1 cellular context compared by ENCODE assay signal in genomic region chr12:7128681-7129593, GRCh38.
TF ChIP-seq lines count a peak whose summit lies in the region.

Gene RBP5 (minus strand): TSS chr12:7128889. CDS start chr12:7128775, 114 bp downstream.

TF ChIP-seq in HepG2, 621 proteins besides CTCF, POLR2A, EP300 and RAD21 (continued from another document and continues in another):
- TF ChIP-seq ZBTB39 (CRISPR knock-in tag; IDR thresholded peaks at IDR 0.05) (no peak), ZNF879 (CRISPR knock-in tag; IDR thresholded peaks at IDR 0.05) (no peak), THRA (CRISPR knock-in tag; IDR thresholded peaks at IDR 0.05; ENCODE audit: borderline replicate concordance) (no peak), ZNF616 (CRISPR knock-in tag; IDR thresholded peaks at IDR 0.05; ENCODE audit: low read depth) (no peak), SRSF9 (IDR thresholded peaks at IDR 0.05; ENCODE audit: borderline replicate concordance, insufficient read depth, low read depth, low read length, poor library complexity, severe bottlenecking) (no peak), ZNF543 (CRISPR knock-in tag; IDR thresholded peaks at IDR 0.05) (no peak), KLF16 (CRISPR knock-in tag; IDR thresholded peaks at IDR 0.05) (no peak), RBFOX2 (IDR thresholded peaks at IDR 0.05; ENCODE audit: low read depth, low read length) (0 out of 2 replicates have a peak, but pooled peaks have one; percentile 13), ZFP37 (CRISPR knock-in tag; IDR thresholded peaks at IDR 0.05; ENCODE audit: borderline replicate concordance) (no peak), ZNF510 (CRISPR knock-in tag; IDR thresholded peaks at IDR 0.05; ENCODE audit: low read depth) (no peak), KLF13 (CRISPR knock-in tag; IDR thresholded peaks at IDR 0.05) (no peak), ZXDC (CRISPR knock-in tag; IDR thresholded peaks at IDR 0.05) (no peak), RARA (CRISPR knock-in tag; IDR thresholded peaks at IDR 0.05) (no peak), ZNF558 (CRISPR knock-in tag; IDR thresholded peaks at IDR 0.05; ENCODE audit: borderline replicate concordance) (no peak), HDAC2 (CRISPR knock-in tag; IDR thresholded peaks at IDR 0.05) (no peak), ATF6 (CRISPR knock-in tag; conservative IDR thresholded peaks at IDR 0.05) (no peak), CBX5 (CRISPR knock-in tag; IDR thresholded peaks at IDR 0.05; ENCODE audit: borderline replicate concordance) (no peak), JARID2 (CRISPR knock-in tag; IDR thresholded peaks at IDR 0.05; ENCODE audit: insufficient replicate concordance) (no peak), KDM5A (IDR thresholded peaks at IDR 0.05; ENCODE audit: borderline replicate concordance, low read length) (no peak), THAP9 (CRISPR knock-in tag; IDR thresholded peaks at IDR 0.05; ENCODE audit: borderline replicate concordance) (no peak), MXD1 (CRISPR knock-in tag; IDR thresholded peaks at IDR 0.05) (peak; percentile 22; the same call in 1 of the 2 replicates), ZNF407 (CRISPR knock-in tag; IDR thresholded peaks at IDR 0.05; ENCODE audit: not compliant biosample characterization) (peak; percentile 42), ZFP62 (CRISPR knock-in tag; IDR thresholded peaks at IDR 0.05) (no peak), CCDC6 (CRISPR knock-in tag; IDR thresholded peaks at IDR 0.05) (no peak; the same call in 1 of the 2 replicates), MAX (IDR thresholded peaks at IDR 0.05) (no peak), ZNF644 (CRISPR knock-in tag; IDR thresholded peaks at IDR 0.05; ENCODE audit: low read depth) (no peak), ZNF883 (CRISPR knock-in tag; IDR thresholded peaks at IDR 0.05; ENCODE audit: not compliant biosample characterization) (no peak), ZBTB10 (CRISPR knock-in tag; IDR thresholded peaks at IDR 0.05; ENCODE audit: borderline replicate concordance) (no peak)
